ENCODE assay signal across 1 cellular context in the genomic region with DNA sequence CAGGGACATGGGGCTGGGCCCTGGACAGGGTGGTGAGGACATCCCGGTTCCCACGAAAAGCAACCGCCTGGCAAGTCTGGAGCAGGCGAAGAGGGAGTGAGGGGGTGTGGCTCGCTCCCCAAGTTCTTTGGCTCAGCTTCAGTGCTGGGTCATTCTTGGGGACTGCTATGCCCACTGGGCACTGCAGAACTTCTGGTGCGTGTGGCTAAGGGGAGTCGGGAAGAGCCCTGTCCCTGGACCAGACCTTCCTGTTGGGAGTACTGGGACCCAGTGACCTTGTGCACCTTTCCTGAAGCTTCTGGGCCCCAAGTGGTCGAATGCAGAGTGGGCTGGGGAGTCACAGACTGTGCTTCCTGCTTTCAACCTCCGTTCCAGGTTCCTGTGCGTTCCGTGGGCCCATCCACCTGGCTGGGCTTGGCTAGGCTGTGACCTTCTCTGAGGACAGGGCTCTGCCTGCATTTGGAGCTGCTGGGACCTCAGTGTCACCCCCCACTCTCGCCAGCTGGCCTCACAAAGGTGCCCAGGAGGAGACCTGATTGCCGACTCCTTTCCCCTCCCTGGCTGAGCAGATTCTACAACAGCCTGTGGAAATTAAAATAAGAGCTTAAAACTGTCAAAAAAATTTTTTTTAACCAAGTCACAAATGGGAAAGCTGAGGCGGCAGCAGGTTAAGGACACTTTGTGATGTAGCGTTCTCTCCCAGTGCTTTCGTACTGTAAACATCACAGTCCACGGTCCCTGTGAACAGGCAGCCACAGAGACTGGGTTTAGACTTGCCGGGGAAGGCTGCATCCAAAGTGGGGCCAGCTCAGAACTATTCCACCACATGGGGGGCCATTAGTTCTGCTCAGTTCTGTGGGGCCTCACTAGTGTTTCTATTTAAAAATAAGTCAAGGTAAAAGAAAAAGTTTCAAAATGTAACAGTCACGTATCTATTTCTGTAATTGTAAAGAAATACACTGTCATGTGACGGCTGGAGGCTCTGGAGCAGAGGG.
TF ChIP-seq lines count a peak whose summit lies in the region.

No MANE protein-coding gene starts in this region.

TF ChIP-seq in K562, 482 proteins besides CTCF, POLR2A, EP300 and RAD21 (continued from another document):
- TF ChIP-seq ZBTB34 (CRISPR knock-in tag; IDR thresholded peaks at IDR 0.05) (no peak), RBM22 (IDR thresholded peaks at IDR 0.05; ENCODE audit: low read depth, low read length, poor library complexity, severe bottlenecking) (no peak), SRSF1 (IDR thresholded peaks at IDR 0.05; ENCODE audit: low read depth, low read length) (no peak), ZNF146 (CRISPR knock-in tag; IDR thresholded peaks at IDR 0.05; ENCODE audit: unreplicated experiment) (no peak), CHD2 (IDR thresholded peaks at IDR 0.05; ENCODE audit: low read depth, low read length) (no peak), IRF2 (CRISPR knock-in tag; IDR thresholded peaks at IDR 0.05) (no peak), ZNF140 (CRISPR knock-in tag; IDR thresholded peaks at IDR 0.05) (no peak), NFXL1 (CRISPR knock-in tag; IDR thresholded peaks at IDR 0.05) (no peak), HLTF (IDR thresholded peaks at IDR 0.05) (no peak), POLR2B (IDR thresholded peaks at IDR 0.05; ENCODE audit: low read depth, partially characterized antibody) (no peak), PTTG1 (tag; IDR thresholded peaks at IDR 0.05; ENCODE audit: low read depth) (no peak), ARID3B (CRISPR knock-in tag; IDR thresholded peaks at IDR 0.05; ENCODE audit: borderline replicate concordance) (no peak), YBX1 (IDR thresholded peaks at IDR 0.05) (no peak), CREM (IDR thresholded peaks at IDR 0.05; ENCODE audit: low read depth) (no peak), RBM14 (IDR thresholded peaks at IDR 0.05; ENCODE audit: borderline replicate concordance, insufficient read depth, low read depth, low read length) (no peak)
